ENCODE assay signal across 2 cellular contexts in genomic region chr6:138538390-138539031, GRCh38.
TF ChIP-seq lines count a peak whose summit lies in the region.

No MANE protein-coding gene starts in this region.

TF ChIP-seq in IMR-90, 13 proteins besides CTCF, POLR2A, EP300 and RAD21:
- TF ChIP-seq FOS (IDR thresholded peaks at IDR 0.05; ENCODE audit: low read depth, low read length) = no peak
- TF ChIP-seq MXI1 (IDR thresholded peaks at IDR 0.05; ENCODE audit: borderline replicate concordance, low read depth, low read length) = no peak
- TF ChIP-seq CHD1 (IDR thresholded peaks at IDR 0.05; ENCODE audit: low read depth, low read length) = no peak
- TF ChIP-seq USF2 (IDR thresholded peaks at IDR 0.05; ENCODE audit: low read depth, low read length) = peak; percentile 53; the same call in 1 of the 2 replicates
- TF ChIP-seq BHLHE40 (IDR thresholded peaks at IDR 0.05; ENCODE audit: low read depth, low read length) = no peak
- peak; percentile 25; the same call in 1 of the 2 replicates for TF ChIP-seq CEBPB (IDR thresholded peaks at IDR 0.05; ENCODE audit: low read depth, low read length)
- TF ChIP-seq ELK1 (IDR thresholded peaks at IDR 0.05; ENCODE audit: borderline replicate concordance, low read depth, low read length) = no peak
- no peak for TF ChIP-seq SMC3 (IDR thresholded peaks at IDR 0.05; ENCODE audit: low read depth, low read length)
- TF ChIP-seq MAZ (IDR thresholded peaks at IDR 0.05; ENCODE audit: borderline replicate concordance, low read depth, low read length) = no peak
- TF ChIP-seq RCOR1 (IDR thresholded peaks at IDR 0.05; ENCODE audit: insufficient replicate concordance, low read length) = no peak
- TF ChIP-seq MAFK (IDR thresholded peaks at IDR 0.05; ENCODE audit: low read depth, low read length) = no peak
- TF ChIP-seq RFX5 (IDR thresholded peaks at IDR 0.05; ENCODE audit: low read depth, low read length) = no peak
- no peak for TF ChIP-seq NFE2L2 (IDR thresholded peaks at IDR 0.05; ENCODE audit: low read depth, low read length)
TF ChIP-seq in IMR-90: peak in this region for 2.

TF ChIP-seq in HepG2, 621 proteins besides CTCF, POLR2A, EP300 and RAD21 (continues in another document):
- no peak for TF ChIP-seq ZFY (CRISPR knock-in tag; IDR thresholded peaks at IDR 0.05)
- no peak for TF ChIP-seq ZNF737 (CRISPR knock-in tag; IDR thresholded peaks at IDR 0.05; ENCODE audit: borderline replicate concordance)
- peak; percentile 89 for TF ChIP-seq HNF4A (CRISPR knock-in tag; IDR thresholded peaks at IDR 0.05)
- no peak for TF ChIP-seq SMAD9 (CRISPR knock-in tag; IDR thresholded peaks at IDR 0.05)
- TF ChIP-seq ZGPAT (CRISPR knock-in tag; IDR thresholded peaks at IDR 0.05) = peak; percentile 52; the same call in 1 of the 2 replicates
- peak; percentile 25; the same call in 1 of the 2 replicates for TF ChIP-seq ARID4A (CRISPR knock-in tag; IDR thresholded peaks at IDR 0.05; ENCODE audit: borderline replicate concordance)
- no peak for TF ChIP-seq ZNF33A (CRISPR knock-in tag; IDR thresholded peaks at IDR 0.05; ENCODE audit: borderline replicate concordance)
- TF ChIP-seq MYNN (CRISPR knock-in tag; IDR thresholded peaks at IDR 0.05; ENCODE audit: low read depth) = peak; percentile 100
- peak; percentile 46; the same call in 1 of the 2 replicates for TF ChIP-seq ZNF281 (CRISPR knock-in tag; IDR thresholded peaks at IDR 0.05; ENCODE audit: borderline replicate concordance)
- no peak for TF ChIP-seq ZFP37 (CRISPR knock-in tag; IDR thresholded peaks at IDR 0.05; ENCODE audit: borderline replicate concordance)
- TF ChIP-seq WIZ (CRISPR knock-in tag; IDR thresholded peaks at IDR 0.05) = no peak
- TF ChIP-seq ZBTB4 (CRISPR knock-in tag; IDR thresholded peaks at IDR 0.05; ENCODE audit: borderline replicate concordance) = 0 out of 2 replicates have a peak, but pooled peaks have one; percentile 28
- no peak for TF ChIP-seq POLR2AphosphoS5 (IDR thresholded peaks at IDR 0.05; ENCODE audit: low read depth, low read length)
- 0 out of 2 replicates have a peak, but pooled peaks have one; percentile 26 for TF ChIP-seq ARID3A (IDR thresholded peaks at IDR 0.05; ENCODE audit: low read depth, low read length)
- TF ChIP-seq KDM1A (CRISPR knock-in tag; IDR thresholded peaks at IDR 0.05) = no peak
- TF ChIP-seq RFXANK (CRISPR knock-in tag; IDR thresholded peaks at IDR 0.05) = no peak
- TF ChIP-seq NR2F1 (CRISPR knock-in tag; IDR thresholded peaks at IDR 0.05) = peak in 1 of 2 experiments; percentile 5; a peak in 1 of 4 replicates
- TF ChIP-seq SRSF9 (IDR thresholded peaks at IDR 0.05; ENCODE audit: borderline replicate concordance, insufficient read depth, low read depth, low read length, poor library complexity, severe bottlenecking) = no peak
- TF ChIP-seq ZBTB38 (CRISPR knock-in tag; IDR thresholded peaks at IDR 0.05) = no peak
- no peak for TF ChIP-seq NFATC3 (CRISPR knock-in tag; IDR thresholded peaks at IDR 0.05)
- TF ChIP-seq PHF5A (CRISPR knock-in tag; IDR thresholded peaks at IDR 0.05; ENCODE audit: low read depth, unreplicated experiment) = peak; percentile 59
- no peak for TF ChIP-seq ZNF672 (CRISPR knock-in tag; IDR thresholded peaks at IDR 0.05)
- TF ChIP-seq ZHX2 (IDR thresholded peaks at IDR 0.05; ENCODE audit: low read depth) = no peak
- no peak for TF ChIP-seq ZHX2 (CRISPR knock-in tag; IDR thresholded peaks at IDR 0.05; ENCODE audit: borderline replicate concordance)
- no peak for TF ChIP-seq ZNF780A (CRISPR knock-in tag; IDR thresholded peaks at IDR 0.05)
- TF ChIP-seq RORA (CRISPR knock-in tag; IDR thresholded peaks at IDR 0.05) = no peak
- 0 out of 2 replicates have a peak, but pooled peaks have one; percentile 38 for TF ChIP-seq FOXO1 (CRISPR knock-in tag; IDR thresholded peaks at IDR 0.05)
- no peak for TF ChIP-seq RFX3 (CRISPR knock-in tag; IDR thresholded peaks at IDR 0.05)
- no peak for TF ChIP-seq ZNF317 (CRISPR knock-in tag; IDR thresholded peaks at IDR 0.05)
- TF ChIP-seq SPEN (CRISPR knock-in tag; IDR thresholded peaks at IDR 0.05; ENCODE audit: low read depth) = no peak
- no peak for TF ChIP-seq MTA3 (CRISPR knock-in tag; IDR thresholded peaks at IDR 0.05)
- no peak for TF ChIP-seq MIER2 (CRISPR knock-in tag; IDR thresholded peaks at IDR 0.05)
- TF ChIP-seq HNRNPLL (IDR thresholded peaks at IDR 0.05; ENCODE audit: low read depth, low read length, poor library complexity, severe bottlenecking) = no peak
- TF ChIP-seq NCOR1 (IDR thresholded peaks at IDR 0.05; ENCODE audit: borderline replicate concordance, low read length) = peak; percentile 45; the same call in 1 of the 2 replicates
- TF ChIP-seq KDM5A (IDR thresholded peaks at IDR 0.05; ENCODE audit: borderline replicate concordance, low read length) = no peak; the same call in 1 of the 2 replicates
- 0 out of 2 replicates have a peak, but pooled peaks have one; percentile 21 for TF ChIP-seq ZBTB20 (CRISPR knock-in tag; IDR thresholded peaks at IDR 0.05; ENCODE audit: borderline replicate concordance, low read depth)
- 0 out of 2 replicates have a peak, but pooled peaks have one; percentile 51 for TF ChIP-seq ZBTB3 (CRISPR knock-in tag; IDR thresholded peaks at IDR 0.05; ENCODE audit: borderline replicate concordance, low read depth)
